ENCODE assay signal across 9 cellular contexts in genomic region chr2:213021971-213022899, GRCh38.
DNase-seq lines count a peak whose midpoint lies in the region; ATAC-seq and TF ChIP-seq lines count a peak whose summit lies in the region.
"Had no signal": no experiment of that assay in that cellular context is flagged by ENCODE, and none has a peak within 500 bp of the region (broad histone marks: within the 10 kb centered on the region; RNA-seq: fewer than 3 reads in every experiment).

No MANE protein-coding gene starts in this region.

- H3K27ac Mint-ChIP-seq in activated naive CD4-positive, alpha-beta T cell treated with anti-CD3 and anti-CD28 coated beads, Interleukin-2, amount 50 U/mL, for 72 hours: peak overlapping the region in 1 of 2 donors; percentile 72
- H3K27ac Mint-ChIP-seq in type B pancreatic cell: peak overlapping the region; percentile 22

- peak; percentile 24 for DNase-seq in stimulated activated CD4-positive, alpha-beta T cell treated with anti-CD3 and anti-CD28 coated beads, Interleukin-1b, Interleukin-23, amount 100 ng/mL, for 48 hours
- no peak for DNase-seq in stimulated activated CD4-positive, alpha-beta T cell treated with anti-CD3 and anti-CD28 coated beads, Interleukin-12 subunit alpha, Interleukin-12 subunit beta, amount 100 ng/mL, for 4 hours
- no peak for DNase-seq in activated naive CD4-positive, alpha-beta T cell treated with anti-CD3 and anti-CD28 coated beads, Interleukin-2, amount 50 U/mL, for 72 hours (ENCODE audit: low spot score in 2 of 2)
- no peak for DNase-seq in type B pancreatic cell (ENCODE audit: extremely low spot score, unreplicated experiment)
- no peak for DNase-seq in HPDE6-E6E7 (ENCODE audit: extremely low spot score)
- DNase-seq in KBM-7: no peak
- no peak for DNase-seq in putamen (ENCODE audit: low spot score)
- DNase-seq: DND-41 had no signal

- H3K36me3 Mint-ChIP-seq in activated naive CD4-positive, alpha-beta T cell treated with anti-CD3 and anti-CD28 coated beads, Interleukin-2, amount 50 U/mL, for 72 hours: peaks cover 0 to 8% of the 10 kb centered on the region in 2 donors
- peaks cover 8% of the 10 kb centered on the region for H3K36me3 Mint-ChIP-seq in type B pancreatic cell

- ATAC-seq in HG02973 (IDR thresholded peaks at IDR 0.05; ENCODE audit: unreplicated experiment): peak; percentile 84
- ATAC-seq in activated naive CD4-positive, alpha-beta T cell treated with anti-CD3 and anti-CD28 coated beads, Interleukin-2, amount 50 U/mL, for 72 hours: peak; percentile 97 to 99

- peaks cover 8 to 10% of the 10 kb centered on the region in 2 donors for H3K9me3 Mint-ChIP-seq in activated naive CD4-positive, alpha-beta T cell treated with anti-CD3 and anti-CD28 coated beads, Interleukin-2, amount 50 U/mL, for 72 hours
- H3K9me3 Mint-ChIP-seq in type B pancreatic cell: no peaks in the 10 kb centered on the region

- no peaks in the 10 kb centered on the region for H3K27me3 Mint-ChIP-seq in type B pancreatic cell

- no peaks in the 10 kb centered on the region for H3K4me1 Mint-ChIP-seq in type B pancreatic cell (ENCODE audit: unreplicated experiment)

- in situ Hi-C loops in KBM-7 (cut with MboI; ENCODE audit: low pct_unique_long_range_greater_than_20kb, low sequenced_read_pairs): no loop called here

- no peak for TF ChIP-seq CTCF in type B pancreatic cell (conservative IDR thresholded peaks at IDR 0.05)

- H3K4me3 Mint-ChIP-seq in type B pancreatic cell: no peak overlapping the region
